Comparison of ENCODE assay signal across 20 cellular contexts in the genomic region with DNA sequence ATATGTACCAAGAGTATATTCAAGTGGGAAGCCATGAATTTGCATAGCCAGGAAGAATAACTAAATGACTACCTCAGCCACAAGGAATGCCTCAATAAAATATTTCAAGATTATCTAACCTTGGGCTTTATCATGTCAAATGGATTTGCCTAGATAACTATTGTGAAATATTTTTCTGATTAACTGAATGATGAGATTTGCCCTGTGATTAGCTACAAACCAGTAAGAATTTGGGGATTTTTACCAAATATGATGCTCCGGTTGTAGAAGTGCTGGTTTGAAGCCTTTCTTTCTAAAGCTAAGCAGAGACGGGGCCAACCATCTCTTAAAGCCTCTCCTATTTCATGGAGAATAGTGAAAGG.
A peak's percentile ranks its signal among the peaks of the same experiment; 100 is the strongest.
DNase-seq lines count a peak whose midpoint lies in the region; FAIRE-seq and TF ChIP-seq lines count a peak whose summit lies in the region.
"Had no signal": no experiment of that assay in that cellular context is flagged by ENCODE, and none has a peak within 500 bp of the region (broad histone marks: within the 10 kb centered on the region; RNA-seq: fewer than 3 reads in every experiment).

No MANE protein-coding gene starts in this region.

- H3K9me3 ChIP-seq in MM.1S (replicated peaks; ENCODE audit: insufficient read depth, low read length) (no peaks in the 10 kb centered on the region), astrocyte (ENCODE audit: insufficient read depth, low read depth, low read length) (no peaks in the 10 kb centered on the region)
- H3K9me3 ChIP-seq: HAP-1 had no signal

- H3K27ac ChIP-seq in MM.1S (ENCODE audit: low read length), result peak overlapping the region; percentile 79
- H3K27ac ChIP-seq in astrocyte (ENCODE audit: low read depth, low read length), result no peak overlapping the region
- H3K27ac ChIP-seq: C4-2B, GM23248, HL-60 had no signal

- H3K27me3 Mint-ChIP-seq in astrocyte (ENCODE audit: low read depth, unreplicated experiment), result no peaks in the 10 kb centered on the region
- H3K27me3 Mint-ChIP-seq: CD4-positive, alpha-beta T cell; IgD-negative memory B cell had no signal

- peaks cover 46% of the 10 kb centered on the region for H3K4me1 ChIP-seq in MM.1S (ENCODE audit: low read length)
- peaks cover 4% of the 10 kb centered on the region for H3K4me1 ChIP-seq in astrocyte (ENCODE audit: insufficient read depth, low read length)
- H3K4me1 ChIP-seq: Caco-2 had no signal

- in situ Hi-C loops in ACHN (cut with HindIII; ENCODE audit: low pct_ligation_motif_present, low pct_unique_long_range_greater_than_20kb, low sequenced_read_pairs), result no loop called here

- H3K4me1 Mint-ChIP-seq in astrocyte (ENCODE audit: low read depth, unreplicated experiment), result peaks cover 4% of the 10 kb centered on the region

- H3K27me3 ChIP-seq in MM.1S (replicated peaks; ENCODE audit: insufficient read depth, low read length), result no peaks in the 10 kb centered on the region
- H3K27me3 ChIP-seq in astrocyte (ENCODE audit: insufficient read depth, low read length), result no peaks in the 10 kb centered on the region

- H3K36me3 ChIP-seq in MM.1S (replicated peaks; ENCODE audit: insufficient read depth, low read length) (no peaks in the 10 kb centered on the region), astrocyte (ENCODE audit: insufficient read depth, low read length) (no peaks in the 10 kb centered on the region)
- H3K36me3 ChIP-seq: HAP-1 had no signal

- peaks cover 4% of the 10 kb centered on the region for H3K9me3 Mint-ChIP-seq in astrocyte (ENCODE audit: unreplicated experiment)
- H3K9me3 Mint-ChIP-seq: IgD-negative memory B cell had no signal

- H4K20me1 ChIP-seq in MM.1S (ENCODE audit: insufficient read depth, low read length) (no peaks in the 10 kb centered on the region), astrocyte (ENCODE audit: insufficient read depth, low read length) (no peaks in the 10 kb centered on the region)

- H3K4me3 ChIP-seq in MM.1S (ENCODE audit: low read length), result peak overlapping the region; percentile 17; the same call in 1 of the 2 replicates
- H3K4me3 ChIP-seq in astrocyte (ENCODE audit: insufficient read depth, low read depth, low read length), result no peak overlapping the region
- H3K4me3 ChIP-seq: GM23248, HAP-1 had no signal

- peaks cover 26% of the 10 kb centered on the region for H3F3A ChIP-seq in MM.1S (ENCODE audit: insufficient read depth, low read length)

- H3K9me2 ChIP-seq in MM.1S (replicated peaks; ENCODE audit: insufficient read depth, low read length), result no peaks in the 10 kb centered on the region

- no peak overlapping the region for H3K27ac Mint-ChIP-seq in astrocyte (ENCODE audit: unreplicated experiment)
- H3K27ac Mint-ChIP-seq: CD4-positive, alpha-beta T cell; IgD-negative memory B cell had no signal

- H2AFZ ChIP-seq in MM.1S (ENCODE audit: low read length), result no peak overlapping the region
- no peak overlapping the region for H2AFZ ChIP-seq in astrocyte (ENCODE audit: low read depth, low read length)
- H2AFZ ChIP-seq: GM23248 had no signal

- TF ChIP-seq CTCF in MM.1S (IDR thresholded peaks at IDR 0.05; ENCODE audit: low read length), result no peak
- no peak for TF ChIP-seq CTCF in astrocyte (IDR thresholded peaks at IDR 0.05; ENCODE audit: insufficient read depth, low read depth, low read length)

- no peak overlapping the region for H3K4me3 Mint-ChIP-seq in astrocyte (ENCODE audit: unreplicated experiment)
- H3K4me3 Mint-ChIP-seq: CD4-positive, alpha-beta T cell; IgD-negative memory B cell had no signal

- no peak for FAIRE-seq in astrocyte (lab: Jason Lieb, UNC)
- FAIRE-seq: A204.1, GM12892, GM18507 had no signal

- peak overlapping the region; percentile 25; the same call in 1 of the 2 replicates for H3K9ac ChIP-seq in MM.1S (ENCODE audit: low read length)
- no peak overlapping the region for H3K9ac ChIP-seq in astrocyte (ENCODE audit: low read length)
- H3K9ac ChIP-seq: GM23248 had no signal

- H3K79me2 ChIP-seq in MM.1S (ENCODE audit: low read length) (no peaks in the 10 kb centered on the region), astrocyte (ENCODE audit: insufficient read depth, low read length) (no peaks in the 10 kb centered on the region)

- H3K36me3 Mint-ChIP-seq in astrocyte (ENCODE audit: low read depth, unreplicated experiment), result peaks cover 20% of the 10 kb centered on the region

- DNase-seq in MM.1S (no peak), astrocyte (ENCODE audit: low read depth) (peak; percentile 26), kidney glomerular epithelial cell (lab: John Stamatoyannopoulos, UW) (peak; percentile 28), NCI-H774 (lab: John Stamatoyannopoulos, UW) (no peak), NCI-H1694 treated with DMSO at 0.1 percent for 48 hours (lab: John Stamatoyannopoulos, UW) (no peak), ACHN (no peak)
- DNase-seq: AML-193; Caco-2; CD4-positive, alpha-beta T cell; DMS153; DMS79; GDM1; GM23248 had no signal

- peak overlapping the region; percentile 61 for H3K4me2 ChIP-seq in MM.1S (ENCODE audit: low read depth, low read length)
- H3K4me2 ChIP-seq in astrocyte (ENCODE audit: low read length), result no peak overlapping the region

Comparison
In these comparisons a context has a peak if more than half of its experiments do, and no peak if none do; other contexts are left out.
1. DNase-seq: peak in astrocyte (single experiment) and kidney glomerular epithelial cell (single experiment); none in MM.1S (single experiment), NCI-H774 (single experiment), NCI-H1694 treated with DMSO at 0.1 percent for 48 hours (single experiment) and ACHN (single experiment).